ENCODE assay signal across 15 cellular contexts in the genomic region with DNA sequence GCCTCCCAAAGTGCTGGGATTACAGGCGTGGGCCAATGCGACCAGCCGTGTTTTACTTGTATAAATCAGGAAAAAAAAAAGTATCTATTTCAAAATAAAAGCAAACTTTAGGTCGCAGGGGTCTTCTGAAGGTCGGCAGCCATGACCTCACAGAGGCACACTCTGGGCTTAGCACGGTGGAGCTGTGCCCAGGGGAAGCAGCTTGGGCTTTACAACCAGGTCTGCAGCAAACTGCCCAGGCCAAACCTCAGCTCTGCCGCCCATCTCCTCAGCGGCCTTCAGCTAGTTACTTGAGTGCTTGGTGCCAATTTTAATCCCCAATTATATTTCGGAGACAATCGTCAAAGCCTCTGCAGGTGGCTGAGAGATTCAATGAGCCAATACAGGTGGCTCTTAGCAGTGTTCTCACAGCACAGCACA. TPM values are rescaled to one million over a fixed set of nuclear protein-coding genes. Genes with fewer than 3 reads are reported as not detected.
DNase-seq lines count a peak whose midpoint lies in the region; ATAC-seq and TF ChIP-seq lines count a peak whose summit lies in the region.
"Had no signal": no experiment of that assay in that cellular context is flagged by ENCODE, and none has a peak within 500 bp of the region (broad histone marks: within the 10 kb centered on the region; RNA-seq: fewer than 3 reads in every experiment).

No MANE protein-coding gene starts in this region.

- peaks cover 6% of the 10 kb centered on the region for H3K36me3 Mint-ChIP-seq in activated CD8-positive, alpha-beta memory T cell treated with anti-CD3 and anti-CD28 coated beads, Interleukin-2, amount 10 ng/mL, durations not matched to agents 7 days and 5 days
- no peaks in the 10 kb centered on the region for H3K36me3 Mint-ChIP-seq in activated CD4-positive, alpha-beta memory T cell treated with anti-CD3 and anti-CD28 coated beads for 36 hours
- H3K36me3 Mint-ChIP-seq: WTC11 had no signal

- no peaks in the 10 kb centered on the region for H3K9me3 Mint-ChIP-seq in activated CD8-positive, alpha-beta memory T cell treated with anti-CD3 and anti-CD28 coated beads, Interleukin-2, amount 10 ng/mL, durations not matched to agents 7 days and 5 days (ENCODE audit: low read depth)
- no peaks in the 10 kb centered on the region for H3K9me3 Mint-ChIP-seq in activated CD4-positive, alpha-beta memory T cell treated with anti-CD3 and anti-CD28 coated beads for 36 hours
- H3K9me3 Mint-ChIP-seq: WTC11 had no signal

- POLR2A ChIA-PET in activated CD4-positive, alpha-beta memory T cell treated with anti-CD3 and anti-CD28 coated beads for 36 hours (lab: Charles Lee) = interaction anchor here (1.3 kb wide), 1 partner anchor 26 kb away, joined by 5 read pairs; no protein-coding TSS in a partner anchor

- H2AFZ ChIP-seq in Loucy (ENCODE audit: low read length) = no peak overlapping the region
- H2AFZ ChIP-seq in osteoblast (ENCODE audit: low read length) = no peak overlapping the region

- intact Hi-C loops in activated CD4-positive, alpha-beta memory T cell treated with anti-CD3 and anti-CD28 coated beads for 36 hours (cut with micrococcal nuclease) = loop anchor here (5.0 to 10.0 kb wide), 3 partner anchors 274 to 636 kb away; a partner anchor contains a TSS

- no peaks in the 10 kb centered on the region for H3K27me3 ChIP-seq in Loucy (ENCODE audit: insufficient read depth, low read length, poor library complexity, severe bottlenecking)
- H3K27me3 ChIP-seq in osteoblast (ENCODE audit: insufficient read depth, low read length) = no peaks in the 10 kb centered on the region

- H3F3A ChIP-seq in Loucy (ENCODE audit: low read depth) = peaks cover 42% of the 10 kb centered on the region

- no peak for DNase-seq in activated CD8-positive, alpha-beta memory T cell treated with anti-CD3 and anti-CD28 coated beads, Interleukin-2, amount 10 ng/mL, durations not matched to agents 7 days and 5 days
- DNase-seq in activated CD8-positive, alpha-beta memory T cell treated with anti-CD3 and anti-CD28 coated beads, Interleukin-2, amount 50 U/mL, for 4 hours = no peak
- no peak for DNase-seq in activated CD4-positive, alpha-beta memory T cell treated with anti-CD3 and anti-CD28 coated beads for 36 hours
- peak; percentile 15 for DNase-seq in osteoblast (ENCODE audit: insufficient read length, low spot score, missing footprints)
- no peak for DNase-seq in GM03348 (ENCODE audit: low spot score)
- DNase-seq in NCI-H1048 (lab: John Stamatoyannopoulos, UW) = no peak
- DNase-seq in SK-N-DZ (ENCODE audit: low spot score) = no peak
- DNase-seq: Karpas-422, midbrain, SHP77 treated with DMSO at 0.1 percent for 48 hours had no signal

- TF ChIP-seq CTCF in Loucy (conservative IDR thresholded peaks at IDR 0.05; ENCODE audit: low read length) = no peak
- TF ChIP-seq CTCF in osteoblast (IDR thresholded peaks at IDR 0.05; ENCODE audit: extremely low read depth, low read depth, low read length) = no peak

- peaks cover 79% of the 10 kb centered on the region for H3K4me1 ChIP-seq in Loucy (ENCODE audit: insufficient read depth, low read length, poor library complexity, severe bottlenecking)
- H3K4me1 ChIP-seq in osteoblast (ENCODE audit: insufficient read depth, low read length) = peaks cover 10% of the 10 kb centered on the region

- no peaks in the 10 kb centered on the region for H3K27me3 Mint-ChIP-seq in activated CD8-positive, alpha-beta memory T cell treated with anti-CD3 and anti-CD28 coated beads, Interleukin-2, amount 10 ng/mL, durations not matched to agents 7 days and 5 days
- H3K27me3 Mint-ChIP-seq in activated CD4-positive, alpha-beta memory T cell treated with anti-CD3 and anti-CD28 coated beads for 36 hours = no peaks in the 10 kb centered on the region

- H3K27ac ChIP-seq in osteoblast (ENCODE audit: low read depth, low read length) = no peak overlapping the region
- H3K27ac ChIP-seq: coronary artery had no signal

- H3K9me2 ChIP-seq in Loucy (replicated peaks; ENCODE audit: low read depth, low read length) = no peaks in the 10 kb centered on the region

- peak overlapping the region; percentile 90 for H3K4me2 ChIP-seq in Loucy (ENCODE audit: low read depth, low read length, poor library complexity, severe bottlenecking)
- H3K4me2 ChIP-seq in osteoblast (ENCODE audit: insufficient read depth, low read length) = no peak overlapping the region

- peaks cover 74% of the 10 kb centered on the region for H3K4me1 Mint-ChIP-seq in activated CD8-positive, alpha-beta memory T cell treated with anti-CD3 and anti-CD28 coated beads, Interleukin-2, amount 10 ng/mL, durations not matched to agents 7 days and 5 days
- H3K4me1 Mint-ChIP-seq in activated CD4-positive, alpha-beta memory T cell treated with anti-CD3 and anti-CD28 coated beads for 36 hours (ENCODE audit: low read depth) = peaks cover 59% of the 10 kb centered on the region

- peak overlapping the region; percentile 92 for H3K9ac ChIP-seq in Loucy (ENCODE audit: low read depth, low read length, poor library complexity, severe bottlenecking)

- H4K20me1 ChIP-seq in Loucy (ENCODE audit: insufficient read depth, low read length, poor library complexity, severe bottlenecking) = no peaks in the 10 kb centered on the region
- H4K20me1 ChIP-seq in osteoblast (ENCODE audit: insufficient read depth, low read length) = no peaks in the 10 kb centered on the region

- peaks cover 35% of the 10 kb centered on the region for H3K79me2 ChIP-seq in Loucy (ENCODE audit: insufficient read depth, low read length)
- no peaks in the 10 kb centered on the region for H3K79me2 ChIP-seq in osteoblast (ENCODE audit: insufficient read depth, low read length)

- peak overlapping the region; percentile 47 for H3K4me3 ChIP-seq in Loucy (ENCODE audit: low read length, poor library complexity, severe bottlenecking)
- no peak overlapping the region for H3K4me3 ChIP-seq in osteoblast (ENCODE audit: insufficient read depth, low read length)
- H3K4me3 ChIP-seq: coronary artery had no signal

- H3K36me3 ChIP-seq in Loucy (ENCODE audit: insufficient read depth, low read length) (no peaks in the 10 kb centered on the region), osteoblast (ENCODE audit: insufficient read depth, low read length) (no peaks in the 10 kb centered on the region)

- H3K9me3 ChIP-seq in Loucy (ENCODE audit: insufficient read depth, low read depth, low read length) (no peaks in the 10 kb centered on the region), osteoblast (ENCODE audit: low read depth, low read length) (no peaks in the 10 kb centered on the region)

- no peak for ATAC-seq in activated CD8-positive, alpha-beta memory T cell treated with anti-CD3 and anti-CD28 coated beads, Interleukin-2, amount 10 ng/mL, durations not matched to agents 7 days and 5 days
- ATAC-seq: WTC11 had no signal

- H3K4me3 Mint-ChIP-seq in activated CD8-positive, alpha-beta memory T cell treated with anti-CD3 and anti-CD28 coated beads, Interleukin-2, amount 10 ng/mL, durations not matched to agents 7 days and 5 days = peak overlapping the region; percentile 58
- no peak overlapping the region for H3K4me3 Mint-ChIP-seq in activated CD4-positive, alpha-beta memory T cell treated with anti-CD3 and anti-CD28 coated beads for 36 hours
- H3K4me3 Mint-ChIP-seq: WTC11 had no signal

- peak overlapping the region; percentile 99 for H3K27ac Mint-ChIP-seq in activated CD8-positive, alpha-beta memory T cell treated with anti-CD3 and anti-CD28 coated beads, Interleukin-2, amount 10 ng/mL, durations not matched to agents 7 days and 5 days
- H3K27ac Mint-ChIP-seq in activated CD4-positive, alpha-beta memory T cell treated with anti-CD3 and anti-CD28 coated beads for 36 hours = peak overlapping the region; percentile 94
- H3K27ac Mint-ChIP-seq: WTC11 had no signal

- CTCF ChIA-PET in activated CD8-positive, alpha-beta memory T cell treated with anti-CD3 and anti-CD28 coated beads, Interleukin-2, amount 10 ng/mL, durations not matched to agents 7 days and 5 days (lab: Charles Lee) = interaction anchor here (0.7 to 4.7 kb wide), 12 partner anchors 10 to 117 kb away, joined by 3 to 54 read pairs (median 4); no protein-coding TSS in a partner anchor
- CTCF ChIA-PET in activated CD4-positive, alpha-beta memory T cell treated with anti-CD3 and anti-CD28 coated beads for 36 hours (lab: Charles Lee) = interaction anchor here (1.0 to 4.7 kb wide), 8 partner anchors 12 to 348 kb away, joined by 3 to 33 read pairs (median 7); a partner anchor contains a TSS

RNA-seq across cellular contexts. Expression of a gene that starts 30.1 kb away (rescaled TPM):
- total RNA-seq in activated CD8-positive, alpha-beta memory T cell treated with anti-CD3 and anti-CD28 coated beads, Interleukin-2, amount 10 ng/mL, durations not matched to agents 7 days and 5 days = not detected
- total RNA-seq in activated CD4-positive, alpha-beta memory T cell treated with anti-CD3 and anti-CD28 coated beads for 36 hours = under 1 TPM in 1 of 2 experiments, not detected in 1; 0.36 TPM
- total RNA-seq in osteoblast = not detected in 2 replicates
- not detected in 2 replicates for polyA plus RNA-seq in SK-N-DZ (2014; cell fraction: cytosol; rRNA removed)
- polyA plus RNA-seq in SK-N-DZ (2014; cell fraction: nucleus; rRNA removed) = not detected in 2 replicates
- total RNA-seq: NCI-H460 had no signal

RNA-seq across cellular contexts. Expression of a gene that starts 35.2 kb away (rescaled TPM):
- not detected for total RNA-seq in activated CD8-positive, alpha-beta memory T cell treated with anti-CD3 and anti-CD28 coated beads, Interleukin-2, amount 10 ng/mL, durations not matched to agents 7 days and 5 days
- total RNA-seq in activated CD4-positive, alpha-beta memory T cell treated with anti-CD3 and anti-CD28 coated beads for 36 hours = not detected
- total RNA-seq in osteoblast = not detected in 2 replicates
- polyA plus RNA-seq in SK-N-DZ (2014; cell fraction: cytosol; rRNA removed) = not detected in 2 replicates
- polyA plus RNA-seq in SK-N-DZ (2014; cell fraction: nucleus; rRNA removed) = not detected in 2 replicates
- total RNA-seq: NCI-H460, posterior vena cava had no signal
